Comparison of ENCODE assay signal across 26 cellular contexts in the genomic region with DNA sequence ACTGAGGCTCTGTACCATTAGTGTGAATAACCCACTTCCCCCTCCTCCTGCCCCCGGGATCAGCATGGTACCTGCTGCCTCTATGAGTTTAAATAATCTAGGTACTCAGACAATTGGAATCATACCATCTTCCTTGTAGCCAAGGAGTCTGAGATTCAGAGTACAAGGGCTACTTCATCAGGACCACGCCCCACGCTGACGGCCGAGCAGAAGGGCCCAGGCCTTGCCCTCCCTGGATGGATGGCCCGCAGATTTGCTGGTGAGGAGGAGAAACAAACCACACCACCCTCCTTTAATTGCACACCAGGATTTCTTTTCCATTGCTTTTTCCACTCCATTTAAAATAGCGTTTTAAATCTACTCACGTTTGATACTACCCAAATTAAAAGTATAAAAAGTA.
A peak's percentile ranks its signal among the peaks of the same experiment; 100 is the strongest.
DNase-seq lines count a peak whose midpoint lies in the region.
"Had no signal": no experiment of that assay in that cellular context is flagged by ENCODE, and none has a peak within 500 bp of the region (broad histone marks: within the 10 kb centered on the region; RNA-seq: fewer than 3 reads in every experiment).

No MANE protein-coding gene starts in this region.

- peaks cover 3% of the 10 kb centered on the region for H3K9me3 Mint-ChIP-seq in activated CD4-positive, alpha-beta T cell treated with anti-CD3 and anti-CD28 coated beads, Interleukin-2, amount 10 ng/mL, durations not matched to agents 24 days and 14 days
- peaks cover 8% of the 10 kb centered on the region for H3K9me3 Mint-ChIP-seq in activated naive CD4-positive, alpha-beta T cell treated with anti-CD3 and anti-CD28 coated beads, Interleukin-2, amount 50 U/mL, for 24 hours
- H3K9me3 Mint-ChIP-seq: CD4-positive, alpha-beta T cell had no signal

- H3K4me1 Mint-ChIP-seq in activated CD4-positive, alpha-beta T cell treated with anti-CD3 and anti-CD28 coated beads, Interleukin-2, amount 10 ng/mL, durations not matched to agents 24 days and 14 days = no peaks in the 10 kb centered on the region
- H3K4me1 Mint-ChIP-seq in activated naive CD4-positive, alpha-beta T cell treated with anti-CD3 and anti-CD28 coated beads, Interleukin-2, amount 50 U/mL, for 24 hours = no peaks in the 10 kb centered on the region
- H3K4me1 Mint-ChIP-seq: B cell; CD14-positive monocyte; CD4-positive, alpha-beta memory T cell; CD4-positive, CD25-positive, alpha-beta regulatory T cell; CD8-positive, alpha-beta memory T cell had no signal

- intact Hi-C loops in activated CD4-positive, alpha-beta T cell treated with anti-CD3 and anti-CD28 coated beads, Interleukin-2, amount 10 ng/mL, durations not matched to agents 24 days and 14 days (cut with micrococcal nuclease) = no loop called here

- H3K4me3 Mint-ChIP-seq in activated CD4-positive, alpha-beta T cell treated with anti-CD3 and anti-CD28 coated beads, Interleukin-2, amount 10 ng/mL, durations not matched to agents 24 days and 14 days = no peak overlapping the region
- no peak overlapping the region for H3K4me3 Mint-ChIP-seq in activated naive CD4-positive, alpha-beta T cell treated with anti-CD3 and anti-CD28 coated beads, Interleukin-2, amount 50 U/mL, for 24 hours
- H3K4me3 Mint-ChIP-seq: B cell; CD14-positive monocyte; CD4-positive, alpha-beta memory T cell; CD4-positive, alpha-beta T cell; CD4-positive, CD25-positive, alpha-beta regulatory T cell; CD8-positive, alpha-beta memory T cell; CD8-positive, alpha-beta T cell had no signal

- no peaks in the 10 kb centered on the region for H3K27me3 Mint-ChIP-seq in activated CD4-positive, alpha-beta T cell treated with anti-CD3 and anti-CD28 coated beads, Interleukin-2, amount 10 ng/mL, durations not matched to agents 24 days and 14 days
- H3K27me3 Mint-ChIP-seq in activated naive CD4-positive, alpha-beta T cell treated with anti-CD3 and anti-CD28 coated beads, Interleukin-2, amount 50 U/mL, for 24 hours = peaks cover 6% of the 10 kb centered on the region
- H3K27me3 Mint-ChIP-seq: B cell; CD4-positive, CD25-positive, alpha-beta regulatory T cell had no signal

- peak; percentile 24 for DNase-seq in activated CD4-positive, alpha-beta T cell treated with anti-CD3 and anti-CD28 coated beads, Interleukin-2, amount 10 ng/mL, durations not matched to agents 24 days and 14 days
- DNase-seq in activated CD4-positive, alpha-beta T cell treated with anti-CD3 and anti-CD28 coated beads, Interleukin-2, amount 50 U/mL, for 4 hours = no peak
- DNase-seq in activated naive CD4-positive, alpha-beta T cell treated with Interleukin-2 at 50 U/mL for 16 hours = no peak
- DNase-seq: 8988T; ACHN; AML-193; BE2C; C1 segment of cervical spinal cord; Caco-2; Calu3; CD4-positive, alpha-beta memory T cell; CD4-positive, alpha-beta T cell; CD4-positive, CD25-positive, alpha-beta regulatory T cell; CD8-positive, alpha-beta memory T cell; CD8-positive, alpha-beta T cell; COR-L47; DMS 273 treated with DMSO at 0.1 percent for 48 hours; DMS153; DMS53; DMS79; DMS79 treated with DMSO at 0.1 percent for 48 hours; DND-41; EL had no signal

- H3K27ac Mint-ChIP-seq in activated CD4-positive, alpha-beta T cell treated with anti-CD3 and anti-CD28 coated beads, Interleukin-2, amount 10 ng/mL, durations not matched to agents 24 days and 14 days = no peak overlapping the region
- H3K27ac Mint-ChIP-seq in activated naive CD4-positive, alpha-beta T cell treated with anti-CD3 and anti-CD28 coated beads, Interleukin-2, amount 50 U/mL, for 24 hours = peak overlapping the region; percentile 17
- H3K27ac Mint-ChIP-seq: B cell; CD14-positive monocyte; CD4-positive, alpha-beta memory T cell; CD4-positive, alpha-beta T cell; CD4-positive, CD25-positive, alpha-beta regulatory T cell; CD8-positive, alpha-beta memory T cell; CD8-positive, alpha-beta T cell had no signal

- H3K36me3 Mint-ChIP-seq in activated CD4-positive, alpha-beta T cell treated with anti-CD3 and anti-CD28 coated beads, Interleukin-2, amount 10 ng/mL, durations not matched to agents 24 days and 14 days (ENCODE audit: low read depth) = no peaks in the 10 kb centered on the region
- H3K36me3 Mint-ChIP-seq in activated naive CD4-positive, alpha-beta T cell treated with anti-CD3 and anti-CD28 coated beads, Interleukin-2, amount 50 U/mL, for 24 hours = no peaks in the 10 kb centered on the region
- H3K36me3 Mint-ChIP-seq: CD14-positive monocyte; CD4-positive, alpha-beta memory T cell; CD4-positive, CD25-positive, alpha-beta regulatory T cell; CD8-positive, alpha-beta memory T cell; CD8-positive, alpha-beta T cell had no signal
